ENCODE assay signal across 8 cellular contexts in the genomic region with DNA sequence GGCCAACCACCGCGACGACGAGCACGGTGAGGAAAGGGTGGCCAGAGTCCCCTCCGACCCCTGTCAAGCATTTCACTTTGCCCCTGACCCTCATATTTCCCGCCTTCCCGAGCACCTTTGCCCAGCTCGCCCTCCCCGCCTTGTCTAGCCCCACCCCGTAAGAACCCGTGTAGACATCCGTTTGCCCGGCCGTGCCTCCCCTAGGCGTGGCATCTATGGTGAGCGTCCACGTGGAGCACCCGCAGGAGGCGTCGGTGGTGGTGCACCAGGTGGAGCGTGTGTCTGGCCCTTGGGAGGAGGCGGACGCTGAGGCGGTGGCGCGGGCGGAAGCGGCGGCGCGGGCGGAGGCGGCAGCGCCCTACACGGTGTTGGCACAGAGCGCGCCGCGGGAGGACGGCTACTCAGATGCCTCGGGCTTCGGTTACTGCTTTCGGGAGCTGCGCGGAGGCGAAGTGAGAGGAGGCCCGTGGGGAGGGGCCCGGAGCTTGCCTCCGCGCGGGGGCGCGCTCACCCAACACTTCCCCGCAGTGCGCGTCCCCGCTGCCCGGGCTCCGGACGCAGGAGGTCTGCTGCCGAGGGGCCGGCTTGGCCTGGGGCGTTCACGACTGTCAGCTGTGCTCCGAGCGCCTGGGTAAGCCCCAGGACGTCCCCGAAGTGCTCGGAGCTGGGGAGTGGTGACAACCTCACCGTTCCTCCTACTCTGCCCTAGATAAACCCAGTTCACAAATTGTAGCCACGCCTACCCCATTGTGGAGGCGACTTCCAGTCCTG. TPM values are rescaled to one million over a fixed set of nuclear protein-coding genes. Genes with fewer than 3 reads are reported as not detected.
DNase-seq lines count a peak whose midpoint lies in the region; ATAC-seq lines count a peak whose summit lies in the region.

No MANE protein-coding gene starts in this region.

- H3K4me1 ChIP-seq in CD4-positive, alpha-beta memory T cell (ENCODE audit: insufficient read depth, low read length): peaks cover 83% of the 10 kb centered on the region
- peaks cover 69 to 72% of the 10 kb centered on the region in 2 donors for H3K4me1 ChIP-seq in duodenal mucosa (ENCODE audit: control insufficient read depth in 1 of 2, insufficient read depth in 2 of 2, low read length in 2 of 2)

- CTCF ChIA-PET in CD4-positive, alpha-beta memory T cell (lab: Charles Lee; ENCODE audit: partially characterized antibody): interaction anchor here (0.5 to 5.8 kb wide), 16 partner anchors 10 to 941 kb away, joined by 3 to 106 read pairs (median 4); a partner anchor contains a TSS
- CTCF ChIA-PET in activated CD4-positive, alpha-beta T cell treated with anti-CD3 and anti-CD28 coated beads, Interleukin-2, amount 10 ng/mL, durations not matched to agents 7 days and 5 days (lab: Charles Lee): interaction anchor here (0.5 to 2.2 kb wide), 8 partner anchors 10 to 1216 kb away, joined by 3 to 12 read pairs (median 3); no protein-coding TSS in a partner anchor

- peaks cover 13% of the 10 kb centered on the region for H3K27me3 ChIP-seq in CD4-positive, alpha-beta memory T cell (ENCODE audit: insufficient read depth, low read length)
- peaks cover 5% of the 10 kb centered on the region in 2 donors for H3K27me3 ChIP-seq in duodenal mucosa (ENCODE audit: control insufficient read depth in 1 of 2, insufficient read depth in 2 of 2, low read length in 2 of 2)

- peaks cover 0 to 3% of the 10 kb centered on the region in 2 donors for H3K36me3 Mint-ChIP-seq in CD4-positive, alpha-beta memory T cell
- H3K36me3 Mint-ChIP-seq in activated CD4-positive, alpha-beta T cell treated with anti-CD3 and anti-CD28 coated beads, Interleukin-2, amount 10 ng/mL, durations not matched to agents 7 days and 5 days (ENCODE audit: low read depth): peaks cover 2% of the 10 kb centered on the region

- H3K27ac Mint-ChIP-seq in CD4-positive, alpha-beta memory T cell: peak overlapping the region; percentile 96 to 99 (median 97)
- H3K27ac Mint-ChIP-seq in activated CD4-positive, alpha-beta T cell treated with anti-CD3 and anti-CD28 coated beads, Interleukin-2, amount 10 ng/mL, durations not matched to agents 7 days and 5 days: peak overlapping the region; percentile 98

- H3K9me3 Mint-ChIP-seq in CD4-positive, alpha-beta memory T cell: peaks cover 0 to 2% (median 0%) of the 10 kb centered on the region in 8 donors
- H3K9me3 Mint-ChIP-seq in activated CD4-positive, alpha-beta T cell treated with anti-CD3 and anti-CD28 coated beads, Interleukin-2, amount 10 ng/mL, durations not matched to agents 7 days and 5 days: no peaks in the 10 kb centered on the region

- POLR2A ChIA-PET in CD4-positive, alpha-beta memory T cell (lab: Charles Lee; ENCODE audit: partially characterized antibody): interaction anchor here (0.7 to 7.8 kb wide), 32 partner anchors 8 to 1204 kb away, joined by 3 to 94 read pairs (median 5); a partner anchor contains a TSS
- POLR2A ChIA-PET in activated CD4-positive, alpha-beta T cell treated with anti-CD3 and anti-CD28 coated beads, Interleukin-2, amount 10 ng/mL, durations not matched to agents 7 days and 5 days (lab: Charles Lee): interaction anchor here (1.0 kb wide), 1 partner anchor 9 kb away, joined by 3 read pairs; no protein-coding TSS in a partner anchor

- no peak for ATAC-seq in HG02623 (IDR thresholded peaks at IDR 0.05; ENCODE audit: unreplicated experiment)

- H3K27me3 Mint-ChIP-seq in CD4-positive, alpha-beta memory T cell: peaks cover 7 to 9% of the 10 kb centered on the region in 2 donors
- peaks cover 17% of the 10 kb centered on the region for H3K27me3 Mint-ChIP-seq in activated CD4-positive, alpha-beta T cell treated with anti-CD3 and anti-CD28 coated beads, Interleukin-2, amount 10 ng/mL, durations not matched to agents 7 days and 5 days

- H3K36me3 ChIP-seq in CD4-positive, alpha-beta memory T cell (ENCODE audit: insufficient read depth, low read length): no peaks in the 10 kb centered on the region
- no peaks in the 10 kb centered on the region for H3K36me3 ChIP-seq in duodenal mucosa (ENCODE audit: control insufficient read depth in 1 of 2, insufficient read depth in 2 of 2, low read length in 2 of 2)

- peak overlapping the region; percentile 61 for H3K27ac ChIP-seq in CD4-positive, alpha-beta memory T cell (ENCODE audit: low read depth, low read length)
- peak overlapping the region; percentile 91 for H3K27ac ChIP-seq in duodenal mucosa (ENCODE audit: low read depth, low read length)

- peak overlapping the region; percentile 86 for H3K9ac ChIP-seq in duodenal mucosa (ENCODE audit: low read depth in 1 of 2, low read length in 2 of 2)

- H3K9me3 ChIP-seq in CD4-positive, alpha-beta memory T cell (ENCODE audit: control insufficient read depth in 1 of 2, low read length in 2 of 2): no peaks in the 10 kb centered on the region
- H3K9me3 ChIP-seq in duodenal mucosa (ENCODE audit: control insufficient read depth in 1 of 2, low read length in 2 of 2): no peaks in the 10 kb centered on the region

- peak overlapping the region; percentile 47 to 59 for H3K4me3 ChIP-seq in CD4-positive, alpha-beta memory T cell (ENCODE audit: low read length in 2 of 2)
- H3K4me3 ChIP-seq in duodenal mucosa (ENCODE audit: low read depth in 1 of 2, low read length in 2 of 2): peak overlapping the region; percentile 79 to 80

- intact Hi-C loops in CD4-positive, alpha-beta memory T cell (cut with micrococcal nuclease): loop anchor here (1.0 to 2.0 kb wide), 6 partner anchors 8 to 193 kb away; a partner anchor contains a TSS

- peak overlapping the region; percentile 81 to 97 (median 91) for H3K4me3 Mint-ChIP-seq in CD4-positive, alpha-beta memory T cell
- peak overlapping the region; percentile 85 for H3K4me3 Mint-ChIP-seq in activated CD4-positive, alpha-beta T cell treated with anti-CD3 and anti-CD28 coated beads, Interleukin-2, amount 10 ng/mL, durations not matched to agents 7 days and 5 days

- peaks cover 41 to 93% (median 63%) of the 10 kb centered on the region in 4 donors for H3K4me1 Mint-ChIP-seq in CD4-positive, alpha-beta memory T cell
- peaks cover 76% of the 10 kb centered on the region for H3K4me1 Mint-ChIP-seq in activated CD4-positive, alpha-beta T cell treated with anti-CD3 and anti-CD28 coated beads, Interleukin-2, amount 10 ng/mL, durations not matched to agents 7 days and 5 days

- DNase-seq in CD4-positive, alpha-beta memory T cell: peak; percentile 83 to 93 (median 87)
- peak; percentile 53 for DNase-seq in GOT3 (lab: John Stamatoyannopoulos, UW)
- DNase-seq in NCI-H460 (ENCODE audit: extremely low read depth, low read depth): peak; percentile 65
- peak; percentile 91 for DNase-seq in activated CD4-positive, alpha-beta T cell treated with anti-CD3 and anti-CD28 coated beads, Interleukin-2, amount 10 ng/mL, durations not matched to agents 7 days and 5 days
- peak; percentile 50 to 51 for DNase-seq in lung microvascular endothelial cell (ENCODE audit: low read depth in 2 of 2)
- peak; percentile 61 to 70 for DNase-seq in stimulated activated CD8-positive, alpha-beta memory T cell treated with anti-CD3 and anti-CD28 coated beads, Interleukin-15, amount 100 ng/mL, for 48 hours (ENCODE audit: low read depth in 2 of 2)

RNA-seq across cellular contexts. Expression of a gene that starts 4.2 kb away (rescaled TPM):
- total RNA-seq in CD4-positive, alpha-beta memory T cell: 100 to 1,000 TPM; 157 to 158 TPM
- 10 to 100 TPM; 26.0 to 49.4 TPM for polyA plus RNA-seq in CD4-positive, alpha-beta memory T cell
- total RNA-seq in NCI-H460 (2014; rRNA removed; shearing (Covaris generic)): 24.2 and 29.9 TPM in 2 replicates
- 191 and 335 TPM in 2 replicates for polyA plus RNA-seq in NCI-H460 (2014; cell fraction: nucleus; rRNA removed)
- 10 to 100 TPM; 71.3 to 75.7 TPM for total RNA-seq in activated CD4-positive, alpha-beta T cell treated with anti-CD3 and anti-CD28 coated beads, Interleukin-2, amount 10 ng/mL, durations not matched to agents 7 days and 5 days
- 13.7 and 54.4 TPM in 2 replicates for total RNA-seq in lung microvascular endothelial cell

RNA-seq across cellular contexts. Expression of a gene that starts 28.7 kb away (rescaled TPM):
- total RNA-seq in CD4-positive, alpha-beta memory T cell: 100 to 1,000 TPM; 167 to 170 TPM
- 100 to 1,000 TPM; 137 to 155 TPM for polyA plus RNA-seq in CD4-positive, alpha-beta memory T cell
- total RNA-seq in NCI-H460 (2014; rRNA removed; shearing (Covaris generic)): 23.0 and 25.7 TPM in 2 replicates
- 31.0 and 41.7 TPM in 2 replicates for polyA plus RNA-seq in NCI-H460 (2014; cell fraction: nucleus; rRNA removed)
- total RNA-seq in activated CD4-positive, alpha-beta T cell treated with anti-CD3 and anti-CD28 coated beads, Interleukin-2, amount 10 ng/mL, durations not matched to agents 7 days and 5 days: 100 to 1,000 TPM; 147 to 158 TPM
- total RNA-seq in lung microvascular endothelial cell: 25.1 and 28.2 TPM in 2 replicates
